ENCODE assay signal across 8 cellular contexts in genomic region chr11:33700425-33701271, GRCh38. TPM values are rescaled to one million over a fixed set of nuclear protein-coding genes. Genes with fewer than 3 reads are reported as not detected.
A peak's percentile ranks its signal among the peaks of the same experiment; 100 is the strongest.
DNase-seq lines count a peak whose midpoint lies in the region; ATAC-seq and TF ChIP-seq lines count a peak whose summit lies in the region.

Gene C11orf91, minus strand, starts transcription at chr11:33700826. Its CDS starts 86 bp downstream, at chr11:33700740.

- H3K27ac ChIP-seq in PC-9 (peak within 1 kb of the TSS; percentile 68), esophagus (ENCODE audit: low read depth in 2 of 2, low read length in 1 of 2) (peak within 1 kb of the TSS; percentile 92 to 96)

- peak within 1 kb of the TSS; percentile 76 for H2AFZ ChIP-seq in PC-9

- peaks cover 15% of the 10 kb centered on the region for H3K27me3 Mint-ChIP-seq in activated T-cell treated with anti-CD3 and anti-CD28 coated beads, Interleukin-2, amount 50 U/mL, for 4 hours (ENCODE audit: low read depth)

- H3K9me2 ChIP-seq in PC-9 (ENCODE audit: insufficient read depth): no peaks in the 10 kb centered on the region

- peak within 1 kb of the TSS; percentile 54 for H3K4me3 ChIP-seq in Jurkat, Clone E6-1 (ENCODE audit: low read length)
- H3K4me3 ChIP-seq in PC-9 (peak within 1 kb of the TSS; percentile 56), esophagus (ENCODE audit: low read depth in 1 of 2, low read length in 2 of 2) (peak within 1 kb of the TSS; percentile 51 to 61), mucosa of stomach (ENCODE audit: low read length) (peak within 1 kb of the TSS; percentile 16)

- no peaks in the 10 kb centered on the region for H3K9me3 Mint-ChIP-seq in activated T-cell treated with anti-CD3 and anti-CD28 coated beads, Interleukin-2, amount 50 U/mL, for 4 hours

- CTCF ChIA-PET in PC-9 (lab: Charles Lee): interaction anchor here (1.5 to 2.2 kb wide), 3 partner anchors 9 to 42 kb away, joined by 3 to 10 read pairs (median 8); no protein-coding TSS in a partner anchor

- intact Hi-C loops in PC-9 (cut with micrococcal nuclease; ENCODE audit: unreplicated experiment): loop anchor here (5.0 kb wide), 1 partner anchor 158 kb away; no protein-coding TSS in a partner anchor

- H3K4me1 Mint-ChIP-seq in activated T-cell treated with anti-CD3 and anti-CD28 coated beads, Interleukin-2, amount 50 U/mL, for 4 hours (ENCODE audit: low read depth): peaks cover 15% of the 10 kb centered on the region

- no peak for TF ChIP-seq CTCF in PC-9 (conservative IDR thresholded peaks at IDR 0.05)

- H3K36me3 ChIP-seq in PC-9 (ENCODE audit: low read depth) (0 out of 2 replicates have a peak, but pooled peaks cover 5% of the 10 kb centered on the region), esophagus (ENCODE audit: control insufficient read depth in 2 of 2, insufficient read depth in 2 of 2, low read length in 1 of 2) (no peaks in the 10 kb centered on the region), mucosa of stomach (ENCODE audit: control insufficient read depth, insufficient read depth, low read length) (no peaks in the 10 kb centered on the region)

- H3K36me3 Mint-ChIP-seq in activated T-cell treated with anti-CD3 and anti-CD28 coated beads, Interleukin-2, amount 50 U/mL, for 4 hours (ENCODE audit: insufficient read depth): no peaks in the 10 kb centered on the region

- no peaks in the 10 kb centered on the region for H4K20me1 ChIP-seq in PC-9 (ENCODE audit: insufficient read depth)

- H3K9me3 ChIP-seq in PC-9 (ENCODE audit: insufficient read depth, low read depth) (no peaks in the 10 kb centered on the region), esophagus (ENCODE audit: control insufficient read depth in 2 of 2, insufficient read depth in 1 of 2, low read depth in 1 of 2, low read length in 1 of 2) (no peaks in the 10 kb centered on the region), mucosa of stomach (ENCODE audit: control insufficient read depth, low read length) (no peaks in the 10 kb centered on the region)

- POLR2A ChIA-PET in PC-9 (lab: Charles Lee; ENCODE audit: unreplicated experiment): interaction anchor here (0.5 to 1.2 kb wide), 6 partner anchors 9 to 921 kb away, joined by 4 to 12 read pairs (median 7); partner anchors contain the start of gene CD59

- peak; percentile 81 for ATAC-seq in GM21717 (IDR thresholded peaks at IDR 0.05; ENCODE audit: unreplicated experiment)
- peak; percentile 91 to 95 for ATAC-seq in activated T-cell treated with anti-CD3 and anti-CD28 coated beads, Interleukin-2, amount 50 U/mL, for 4 hours

- H3K4me3 Mint-ChIP-seq in activated T-cell treated with anti-CD3 and anti-CD28 coated beads, Interleukin-2, amount 50 U/mL, for 4 hours: peak within 1 kb of the TSS; percentile 91

- peak within 1 kb of the TSS; percentile 82 for H3K4me2 ChIP-seq in PC-9

- no TSS peak for BruUV-seq in PC-9 (replicated peaks; lab: Mats Ljungman, UMichigan)

- H3K27me3 ChIP-seq in PC-9 (ENCODE audit: insufficient read depth, low read depth) (no peaks in the 10 kb centered on the region), esophagus (ENCODE audit: control insufficient read depth in 1 of 2, insufficient read depth in 2 of 2, low read length in 2 of 2) (no peaks in the 10 kb centered on the region), mucosa of stomach (ENCODE audit: control insufficient read depth, insufficient read depth, low read length) (no peaks in the 10 kb centered on the region)

- peaks cover 68% of the 10 kb centered on the region for H3K4me1 ChIP-seq in PC-9 (replicated peaks; ENCODE audit: insufficient read depth)
- H3K4me1 ChIP-seq in esophagus (ENCODE audit: control insufficient read depth in 2 of 2, insufficient read depth in 2 of 2, low read length in 1 of 2): peaks cover 4 to 8% of the 10 kb centered on the region in 2 donors
- H3K4me1 ChIP-seq in mucosa of stomach (ENCODE audit: control insufficient read depth, insufficient read depth, low read length): peaks cover 80% of the 10 kb centered on the region

- DNase-seq in DMS153 treated with DMSO at 0.1 percent for 48 hours (lab: John Stamatoyannopoulos, UW; ENCODE audit: unreplicated experiment) (peak; percentile 88), PC-9 (peak; percentile 73 to 97)
- peak; percentile 86 for DNase-seq in Jurkat, Clone E6-1 (ENCODE audit: low read depth, low spot score)
- DNase-seq in activated T-cell treated with anti-CD3 and anti-CD28 coated beads, Interleukin-2, amount 50 U/mL, for 4 hours: peak; percentile 91
- DNase-seq in stimulated activated CD8-positive, alpha-beta memory T cell treated with anti-CD3 and anti-CD28 coated beads, Interleukin-4, amount 100 ng/mL, for 4 hours (ENCODE audit: low read depth in 2 of 2, low spot score in 1 of 2): peak; percentile 83 to 87

- H3K9ac ChIP-seq in mucosa of stomach (ENCODE audit: low read length): peak within 1 kb of the TSS; percentile 78

- peaks cover 48% of the 10 kb centered on the region for H3F3A ChIP-seq in PC-9 (ENCODE audit: insufficient read depth, low read depth)

- WGBS in esophagus, 2 donors: 1% methylated on average over 46 to 78 of the region's 78 CpGs

- peaks cover 1% of the 10 kb centered on the region; the same call in 1 of the 2 replicates for H3K79me2 ChIP-seq in PC-9 (ENCODE audit: low read depth)

RNA-seq across cellular contexts. Expression of gene C11orf91, which starts in this region (rescaled TPM):
- not detected for polyA plus RNA-seq in Jurkat, Clone E6-1 (2012; ENCODE audit: insufficient read depth, insufficient read length)
- total RNA-seq in PC-9 (2021): 0.90 TPM in 1 of 2 replicates, not detected in the other
- total RNA-seq in activated T-cell treated with anti-CD3 and anti-CD28 coated beads, Interleukin-2, amount 50 U/mL, for 4 hours: not detected
- polyA plus RNA-seq in esophagus: under 1 TPM; 0.21 to 0.51 TPM

Comparison
In these comparisons a context has a peak if more than half of its experiments do, and no peak if none do; other contexts are left out.
1. Peak in every context shown above with its lines: DNase-seq, ATAC-seq, H3K4me3 ChIP-seq and H3K27ac ChIP-seq.
2. Peak in DNase-seq, H3K4me3 ChIP-seq, H3K27ac ChIP-seq and H3K4me2 ChIP-seq in PC-9; RNA of the gene not detected or under 1 TPM.
3. Peak in DNase-seq and ATAC-seq in activated T-cell treated with anti-CD3 and anti-CD28 coated beads, Interleukin-2, amount 50 U/mL, for 4 hours; RNA of the gene not detected or under 1 TPM.